Comparison of ENCODE assay signal across 18 cellular contexts in genomic region chr7:148830897-148831692, GRCh38. TPM values are rescaled to one million over a fixed set of nuclear protein-coding genes. Genes with fewer than 3 reads are reported as not detected.
DNase-seq lines count a peak whose midpoint lies in the region; ATAC-seq, FAIRE-seq and TF ChIP-seq lines count a peak whose summit lies in the region.
"Had no signal": no experiment of that assay in that cellular context is flagged by ENCODE, and none has a peak within 500 bp of the region (broad histone marks: within the 10 kb centered on the region; RNA-seq: fewer than 3 reads in every experiment).

No MANE protein-coding gene starts in this region.

- no peak overlapping the region for H3K23ac ChIP-seq in H1 (ENCODE audit: insufficient read length)

- POLR2A ChIA-PET in HepG2 (lab: Yijun Ruan, JAX), result no interaction called here
- POLR2A ChIA-PET in H1 (lab: Charles Lee; ENCODE audit: partially characterized antibody), result no interaction called here

- H3K14ac ChIP-seq in H1 (ENCODE audit: insufficient read length), result no peak overlapping the region

- H3K9ac ChIP-seq in HepG2 (ENCODE audit: insufficient read depth, low read depth, low read length) (no peak overlapping the region), SK-N-MC (ENCODE audit: insufficient read length) (no peak overlapping the region), H1 (replicated peaks in 1 of 4; ENCODE audit: extremely low read depth in 1 of 4, low read depth in 3 of 4, low read length in 3 of 4) (no peak overlapping the region)
- H3K9ac ChIP-seq: BLaER1 treated with 17β-estradiol and CSF1 and Interleukin-3, amounts not matched to agents 10 nM and 100 nM had no signal

- H4K91ac ChIP-seq in H1 (replicated peaks; ENCODE audit: insufficient read length, low read length), result no peak overlapping the region

- H2BK5ac ChIP-seq in H1 (ENCODE audit: low read depth, low read length), result no peak overlapping the region

- peak overlapping the region; percentile 7 for H3K27ac Mint-ChIP-seq in progenitor cell of endocrine pancreas
- H3K27ac Mint-ChIP-seq: CD4-positive, alpha-beta T cell had no signal

- no peaks in the 10 kb centered on the region for H3K4me1 ChIP-seq in HepG2 (ENCODE audit: insufficient read depth, low read length)
- H3K4me1 ChIP-seq in right lobe of liver, result no peaks in the 10 kb centered on the region
- H3K4me1 ChIP-seq in H1 (replicated peaks in 1 of 4; ENCODE audit: control insufficient read depth in 3 of 4, insufficient read depth in 4 of 4, low read length in 3 of 4), result no peaks in the 10 kb centered on the region
- H3K4me1 ChIP-seq: BLaER1 treated with 17β-estradiol and CSF1 and Interleukin-3, amounts not matched to agents 10 nM and 100 nM had no signal

- H3K4me3 Mint-ChIP-seq in progenitor cell of endocrine pancreas (ENCODE audit: low read depth), result no peak overlapping the region
- H3K4me3 Mint-ChIP-seq: CD4-positive, alpha-beta T cell; H9 had no signal

- H3K27me3 Mint-ChIP-seq in progenitor cell of endocrine pancreas, result no peaks in the 10 kb centered on the region
- H3K27me3 Mint-ChIP-seq: CD4-positive, alpha-beta T cell had no signal

- no peaks in the 10 kb centered on the region for H3K27me3 ChIP-seq in HepG2 (ENCODE audit: control insufficient read depth in 1 of 2, insufficient read depth in 2 of 2, low read length in 2 of 2)
- H3K27me3 ChIP-seq in right lobe of liver, result no peaks in the 10 kb centered on the region
- no peaks in the 10 kb centered on the region for H3K27me3 ChIP-seq in H1 (replicated peaks in 1 of 4; ENCODE audit: control insufficient read depth in 3 of 4, extremely low read depth in 1 of 4, insufficient read depth in 3 of 4, low read length in 3 of 4)
- H3K27me3 ChIP-seq: BLaER1 treated with 17β-estradiol and CSF1 and Interleukin-3, amounts not matched to agents 10 nM and 100 nM had no signal

- H2AFZ ChIP-seq in HepG2 (ENCODE audit: low read length), result no peak overlapping the region
- no peak overlapping the region for H2AFZ ChIP-seq in H1 (ENCODE audit: low read length)

- TF ChIP-seq EP300 in HepG2 (IDR thresholded peaks at IDR 0.05; ENCODE audit: low read depth in 2 of 2, low read length in 2 of 2) (no peak), HepG2 (CRISPR knock-in tag; IDR thresholded peaks at IDR 0.05; ENCODE audit: borderline replicate concordance) (no peak), H1 (IDR thresholded peaks at IDR 0.05; ENCODE audit: borderline replicate concordance in 1 of 2, low read depth in 2 of 2, low read length in 2 of 2) (no peak)

- H3K9me3 Mint-ChIP-seq in progenitor cell of endocrine pancreas (ENCODE audit: low read depth), result no peaks in the 10 kb centered on the region
- H3K9me3 Mint-ChIP-seq: CD4-positive, alpha-beta T cell; H9 had no signal

- H3K18ac ChIP-seq in H1 (ENCODE audit: extremely low read depth, low read length), result no peak overlapping the region

- H4K8ac ChIP-seq in H1 (ENCODE audit: extremely low read depth, insufficient read depth, low read length), result no peak overlapping the region

- peaks cover 5% of the 10 kb centered on the region for H3K4me1 Mint-ChIP-seq in progenitor cell of endocrine pancreas (ENCODE audit: low read depth)
- H3K4me1 Mint-ChIP-seq: H9 had no signal

- H4K20me1 ChIP-seq in HepG2 (ENCODE audit: insufficient read depth, low read length), result no peaks in the 10 kb centered on the region
- H4K20me1 ChIP-seq in H1 (replicated peaks in 1 of 2; ENCODE audit: control insufficient read depth in 1 of 2, insufficient read depth in 2 of 2, low read length in 2 of 2), result peaks cover 2 to 5% of the 10 kb centered on the region in 2 experiments

- no peak overlapping the region for H3K4me3 ChIP-seq in HepG2 (replicated peaks in 1 of 3; ENCODE audit: insufficient read depth in 1 of 3, low read depth in 2 of 3, low read length in 3 of 3)
- H3K4me3 ChIP-seq in right lobe of liver, result no peak overlapping the region
- no peak overlapping the region for H3K4me3 ChIP-seq in SK-N-MC
- no peak overlapping the region for H3K4me3 ChIP-seq in H1 (ENCODE audit: extremely low read depth in 1 of 4, insufficient read depth in 2 of 4, low read depth in 3 of 4, low read length in 4 of 4)
- H3K4me3 ChIP-seq: BLaER1 treated with 17β-estradiol and CSF1 and Interleukin-3, amounts not matched to agents 10 nM and 100 nM had no signal

- over 99% methylated on average over 5 of the region's 5 CpGs for WGBS in HepG2 (ENCODE audit: low lambda C conversion rate)
- WGBS in right lobe of liver (ENCODE audit: insufficient coverage, low coverage, low lambda C conversion rate, missing lambda C conversion rate), result 91% methylated on average over 5 of the region's 5 CpGs
- WGBS in H1 (ENCODE audit: extremely low coverage in 1 of 2, insufficient coverage in 1 of 2, insufficient read length in 1 of 2, insufficient replicate concordance in 2 of 2, low coverage in 1 of 2, low lambda C conversion rate in 2 of 2, missing lambda C conversion rate in 1 of 2), 2 experiments, result 94% methylated on average over 5 of the region's 5 CpGs; no CpG with 5 or more reads in 1 of the 2 experiments

- no peak overlapping the region for H4K5ac ChIP-seq in H1 (ENCODE audit: insufficient read length, low read depth, low read length)

- H3K56ac ChIP-seq in H1 (replicated peaks; ENCODE audit: insufficient read length, low read depth, low read length), result no peak overlapping the region

- no peaks in the 10 kb centered on the region; the same call in 1 of the 2 replicates for H3K79me1 ChIP-seq in H1 (ENCODE audit: low read depth, low read length)

- no peak overlapping the region for H2AK5ac ChIP-seq in H1 (ENCODE audit: low read depth, low read length)

- no peak overlapping the region for H3K4ac ChIP-seq in H1 (replicated peaks; ENCODE audit: insufficient read length, low read depth, low read length)

- H2BK15ac ChIP-seq in H1 (ENCODE audit: low read length), result no peak overlapping the region

- H3K36me3 Mint-ChIP-seq in progenitor cell of endocrine pancreas (ENCODE audit: insufficient read depth), result peaks cover 13% of the 10 kb centered on the region

- H3K4me2 ChIP-seq in HepG2 (ENCODE audit: low read depth, low read length) (no peak overlapping the region), H1 (ENCODE audit: insufficient read depth in 1 of 2, low read depth in 2 of 2, low read length in 2 of 2) (no peak overlapping the region)
- H3K4me2 ChIP-seq: BLaER1 treated with 17β-estradiol and CSF1 and Interleukin-3, amounts not matched to agents 10 nM and 100 nM had no signal

- no peak overlapping the region for H2BK20ac ChIP-seq in H1 (ENCODE audit: low read length)

- H3K9me3 ChIP-seq in HepG2 (ENCODE audit: low read length), result no peaks in the 10 kb centered on the region
- peaks cover 0 to 4% (median 0%) of the 10 kb centered on the region in 4 donors for H3K9me3 ChIP-seq in right lobe of liver
- H3K9me3 ChIP-seq in SK-N-MC (ENCODE audit: low read depth, low read length), result no peaks in the 10 kb centered on the region
- H3K9me3 ChIP-seq in H1 (ENCODE audit: insufficient read depth in 2 of 2, low read depth in 1 of 2, low read length in 1 of 2), result no peaks in the 10 kb centered on the region

- peaks cover 17% of the 10 kb centered on the region for H3K79me2 ChIP-seq in HepG2 (ENCODE audit: insufficient read depth, low read length)
- H3K79me2 ChIP-seq in H1 (ENCODE audit: control insufficient read depth in 1 of 2, insufficient read depth in 2 of 2, low read length in 2 of 2), result peaks cover 0 to 23% of the 10 kb centered on the region in 2 experiments; a peak in 2 of 4 replicates

- ATAC-seq in HepG2 (no peak), right lobe of liver (no peak)

- peaks cover 3 to 43% of the 10 kb centered on the region in 2 experiments; a peak in 3 of 5 replicates for H3K36me3 ChIP-seq in HepG2 (replicated peaks in 1 of 2; ENCODE audit: control insufficient read depth in 1 of 2, insufficient read depth in 2 of 2, low read length in 2 of 2)
- peaks cover 0 to 6% (median 0%) of the 10 kb centered on the region in 4 donors for H3K36me3 ChIP-seq in right lobe of liver
- peaks cover 93% of the 10 kb centered on the region for H3K36me3 ChIP-seq in SK-N-MC (ENCODE audit: insufficient read depth, low read length)
- peaks cover 0 to 28% (median 12%) of the 10 kb centered on the region in 4 experiments; a peak in 4 of 8 replicates for H3K36me3 ChIP-seq in H1 (ENCODE audit: control insufficient read depth in 2 of 4, insufficient read depth in 4 of 4, low read length in 3 of 4)

- FAIRE-seq in HepG2 (lab: Jason Lieb, UNC) (no peak), H1 (lab: Jason Lieb, UNC) (no peak)
- FAIRE-seq: GM12892, GM19239 had no signal

- no peaks in the 10 kb centered on the region for H3K23me2 ChIP-seq in H1 (ENCODE audit: low read depth, low read length)

- CTCF ChIA-PET in HepG2 (lab: Yijun Ruan, JAX; ENCODE audit: low intra/inter-chr PET ratio, low total read pairs), result no interaction called here
- CTCF ChIA-PET in H1 (lab: Charles Lee; ENCODE audit: partially characterized antibody), result interaction anchor here (0.6 to 2.2 kb wide), 5 partner anchors 11 to 61 kb away, joined by 3 to 7 read pairs (median 3); no protein-coding TSS in a partner anchor

- in situ Hi-C loops in HepG2 (cut with HindIII; ENCODE audit: extremely low pct_ligation_motif_present, low pct_unique_long_range_greater_than_20kb), result no loop called here

- TF ChIP-seq POLR2A in HepG2 (IDR thresholded peaks at IDR 0.05; ENCODE audit: insufficient read depth in 1 of 2, low read depth in 2 of 2, low read length in 2 of 2), result no peak
- TF ChIP-seq POLR2A in right lobe of liver (IDR thresholded peaks at IDR 0.05), result no peak
- TF ChIP-seq POLR2A in H1 (IDR thresholded peaks at IDR 0.05; ENCODE audit: control extremely low read depth in 1 of 2, low read depth in 2 of 2, low read length in 2 of 2), result no peak

- no peak overlapping the region for H2BK120ac ChIP-seq in H1 (replicated peaks; ENCODE audit: low read depth, low read length)

- H2BK12ac ChIP-seq in H1 (ENCODE audit: low read depth, low read length), result no peak overlapping the region

- BruUV-seq in HepG2 (replicated peaks; lab: Mats Ljungman, UMichigan), result no TSS peak

- TF ChIP-seq CTCF in HepG2 (CRISPR knock-in tag; IDR thresholded peaks at IDR 0.05), result no peak
- no peak for TF ChIP-seq CTCF in right lobe of liver (IDR thresholded peaks at IDR 0.05)
- TF ChIP-seq CTCF in H1 (IDR thresholded peaks at IDR 0.05; ENCODE audit: control extremely low read depth in 1 of 3, insufficient read depth in 1 of 3, low read depth in 1 of 3, low read length in 3 of 3), result no peak
- no peak for TF ChIP-seq CTCF in progenitor cell of endocrine pancreas (IDR thresholded peaks at IDR 0.05; ENCODE audit: unreplicated experiment)

- H3K27ac ChIP-seq in HepG2 (ENCODE audit: extremely low read length, insufficient read depth, low read length) (no peak overlapping the region), right lobe of liver (no peak overlapping the region), SK-N-MC (peak overlapping the region; percentile 84), H1 (ENCODE audit: low read depth, low read length) (no peak overlapping the region)
- H3K27ac ChIP-seq: 22Rv1; BLaER1 treated with 17β-estradiol and CSF1 and Interleukin-3, amounts not matched to agents 10 nM and 100 nM had no signal

- DNase-seq in HepG2 (ENCODE audit: low spot score) (no peak), right lobe of liver (no peak), SK-N-MC (ENCODE audit: low read depth, low spot score) (no peak), H1 (ENCODE audit: low read depth in 1 of 2, low spot score in 2 of 2) (no peak), progenitor cell of endocrine pancreas (ENCODE audit: low spot score, unreplicated experiment) (no peak), NCI-H1436 (lab: John Stamatoyannopoulos, UW) (no peak), NCI-H345 (lab: John Stamatoyannopoulos, UW) (no peak), NK-92 (lab: John Stamatoyannopoulos, UW; ENCODE audit: unreplicated experiment) (no peak)
- DNase-seq: ACHN; Calu3; CD4-positive, alpha-beta T cell; DND-41; GDM1; H9 had no signal

- TF ChIP-seq RAD21 in HepG2 (CRISPR knock-in tag; IDR thresholded peaks at IDR 0.05) (no peak), H1 (IDR thresholded peaks at IDR 0.05 in 1 of 2, conservative IDR thresholded peaks at IDR 0.05 in 1 of 2; ENCODE audit: low read depth in 2 of 2, low read length in 2 of 2) (no peak)

- intact Hi-C loops in HepG2 (cut with micrococcal nuclease; ENCODE audit: unreplicated experiment) (no loop called here), right lobe of liver (cut with DNase I) (no loop called here)

RNA-seq across cellular contexts. Expression of gene EZH2, which starts 53.0 kb away (rescaled TPM):
- 30.4 and 34.3 TPM in 2 replicates for total RNA-seq in HepG2 (2016; rRNA removed; fragmentation: Illumina TruSeq; extraction: Trizol)
- 13.9 and 14.3 TPM in 2 replicates for total RNA-seq in HepG2 (2016; cell fraction: cytosol; rRNA removed; fragmentation: Illumina TruSeq; extraction: Trizol; ENCODE audit: low read depth)
- 29.1 and 32.6 TPM in 2 replicates for total RNA-seq in HepG2 (2016; cell fraction: insoluble cytoplasmic fraction; rRNA removed; fragmentation: Illumina TruSeq; extraction: Trizol)
- total RNA-seq in HepG2 (2016; cell fraction: membrane; rRNA removed; fragmentation: Illumina TruSeq; extraction: Trizol), result 15.3 and 18.4 TPM in 2 replicates
- total RNA-seq in HepG2 (2016; cell fraction: nucleus; rRNA removed; fragmentation: Illumina TruSeq; extraction: Trizol), result 42.5 and 46.2 TPM in 2 replicates
- 18.2 and 26.0 TPM in 2 replicates for polyA plus RNA-seq in HepG2 (2011; rRNA removed)
- polyA plus RNA-seq in HepG2 (2011; cell fraction: cytosol; rRNA removed), result 8.4 and 9.7 TPM in 2 replicates
- polyA plus RNA-seq in HepG2 (2011; cell fraction: nucleus; rRNA removed), result 45.8 and 55.1 TPM in 2 replicates
- polyA plus RNA-seq in HepG2 (2012), result 13.6 and 17.0 TPM in 2 replicates
- 5.1 and 5.3 TPM in 2 replicates for polyA plus RNA-seq in HepG2 (2016; cell fraction: cytosol; fragmentation: Illumina TruSeq; extraction: Trizol; ENCODE audit: low read depth)
- polyA plus RNA-seq in HepG2 (2016; cell fraction: insoluble cytoplasmic fraction; fragmentation: Illumina TruSeq; extraction: Trizol; ENCODE audit: low read depth), result 36.1 and 37.6 TPM in 2 replicates
- 9.1 and 10.1 TPM in 2 replicates for polyA plus RNA-seq in HepG2 (2016; cell fraction: membrane; fragmentation: Illumina TruSeq; extraction: Trizol; ENCODE audit: low read depth)
- polyA plus RNA-seq in HepG2 (2016; cell fraction: nucleus; fragmentation: Illumina TruSeq; extraction: Trizol; ENCODE audit: insufficient read depth, low read depth), result 84.1 and 90.6 TPM in 2 replicates
- polyA minus RNA-seq in HepG2 (2011; rRNA and poly(A)+ RNA removed; ENCODE audit: low replicate concordance), result 7.3 and 35.4 TPM in 2 replicates
- polyA minus RNA-seq in HepG2 (2011; cell fraction: cytosol; rRNA and poly(A)+ RNA removed), result 6.2 and 7.2 TPM in 2 replicates
- 42.3 and 48.2 TPM in 2 replicates for polyA minus RNA-seq in HepG2 (2011; cell fraction: nucleus; rRNA and poly(A)+ RNA removed)
- 1 to 10 TPM; 1.2 to 4.2 (median 1.9) TPM for total RNA-seq in right lobe of liver
- total RNA-seq in H1 (2021; fragmentation: NEBNext Ultra II Directional; extraction: Animal tissue kit (Norgen Biotek cat#: 25700)), result 46.6 and 49.0 TPM in 2 replicates
- polyA plus RNA-seq in H1 (2011; rRNA removed), result 15.5 and 28.9 TPM in 2 replicates
- 33.2 TPM for polyA plus RNA-seq in H1 (2011; cell fraction: cytosol; rRNA removed)
- 39.7 TPM for polyA plus RNA-seq in H1 (2011; cell fraction: nucleus; rRNA removed)
- polyA plus RNA-seq in H1 (2012, experiment 1 of 2), result 37.0 to 56.8 TPM (median 42.7 TPM) in 4 replicates
- 6.6 TPM for polyA plus RNA-seq in H1 (2012, experiment 2 of 2)
- 41.2 TPM for polyA plus RNA-seq in H1 (2013, experiment 1 of 2)
- 36.4 TPM for polyA plus RNA-seq in H1 (2013, experiment 2 of 2)
- 18.2 and 30.1 TPM in 2 replicates for polyA minus RNA-seq in H1 (2011; rRNA and poly(A)+ RNA removed)
- 22.4 TPM for polyA minus RNA-seq in H1 (2011; cell fraction: cytosol; rRNA and poly(A)+ RNA removed)
- 34.6 TPM for polyA minus RNA-seq in H1 (2011; cell fraction: nucleus; rRNA and poly(A)+ RNA removed)
- total RNA-seq in progenitor cell of endocrine pancreas, result 56.6 and 57.6 TPM in 2 replicates

Comparison
In these comparisons a context has a peak if more than half of its experiments do, and no peak if none do; other contexts are left out.
1. Of the 41 proteins assayed by ChIP-seq in both HepG2 and H1: peak only in HepG2: none; only in H1: none; in both: MAFK; in neither: 40.